ENCODE assay signal across 1 cellular context in the genomic region with DNA sequence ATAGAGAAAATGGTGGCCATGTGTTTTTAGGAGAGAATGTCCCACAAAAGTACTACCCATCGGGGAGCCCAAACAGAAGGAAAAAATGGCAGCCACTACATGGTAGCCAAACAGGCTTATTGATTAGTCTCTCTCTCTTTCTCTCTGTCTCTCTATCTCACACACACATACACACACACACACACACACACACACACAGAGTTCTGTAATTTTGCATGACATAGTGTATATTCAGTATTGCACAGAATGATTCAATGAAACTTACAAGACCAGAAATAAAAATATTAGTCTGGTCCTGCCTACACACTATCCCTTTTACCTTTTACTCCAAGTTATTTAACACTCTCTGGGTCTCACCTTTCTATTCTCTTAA.
TF ChIP-seq lines count a peak whose summit lies in the region.

No MANE protein-coding gene starts in this region.

TF ChIP-seq in GM23338, 12 proteins besides CTCF, POLR2A, EP300 and RAD21:
- TF ChIP-seq NANOG (IDR thresholded peaks at IDR 0.05; ENCODE audit: borderline replicate concordance) (no peak), JUNB (IDR thresholded peaks at IDR 0.05; ENCODE audit: unreplicated experiment) (no peak), ZNF331 (CRISPR knock-in tag; IDR thresholded peaks at IDR 0.05; ENCODE audit: low read depth) (no peak), EZH2phosphoT487 (IDR thresholded peaks at IDR 0.05; ENCODE audit: unreplicated experiment) (no peak), POLR2AphosphoS5 (IDR thresholded peaks at IDR 0.05; ENCODE audit: low read depth) (no peak), CREB1 (CRISPR knock-in tag; IDR thresholded peaks at IDR 0.05; ENCODE audit: low read depth) (no peak), STAT1 (IDR thresholded peaks at IDR 0.05; ENCODE audit: unreplicated experiment) (no peak), EZH2 (IDR thresholded peaks at IDR 0.05; ENCODE audit: low read depth, unreplicated experiment) (no peak), ZNF114 (CRISPR knock-in tag; IDR thresholded peaks at IDR 0.05) (no peak)
- TF ChIP-seq, protein P1, sequence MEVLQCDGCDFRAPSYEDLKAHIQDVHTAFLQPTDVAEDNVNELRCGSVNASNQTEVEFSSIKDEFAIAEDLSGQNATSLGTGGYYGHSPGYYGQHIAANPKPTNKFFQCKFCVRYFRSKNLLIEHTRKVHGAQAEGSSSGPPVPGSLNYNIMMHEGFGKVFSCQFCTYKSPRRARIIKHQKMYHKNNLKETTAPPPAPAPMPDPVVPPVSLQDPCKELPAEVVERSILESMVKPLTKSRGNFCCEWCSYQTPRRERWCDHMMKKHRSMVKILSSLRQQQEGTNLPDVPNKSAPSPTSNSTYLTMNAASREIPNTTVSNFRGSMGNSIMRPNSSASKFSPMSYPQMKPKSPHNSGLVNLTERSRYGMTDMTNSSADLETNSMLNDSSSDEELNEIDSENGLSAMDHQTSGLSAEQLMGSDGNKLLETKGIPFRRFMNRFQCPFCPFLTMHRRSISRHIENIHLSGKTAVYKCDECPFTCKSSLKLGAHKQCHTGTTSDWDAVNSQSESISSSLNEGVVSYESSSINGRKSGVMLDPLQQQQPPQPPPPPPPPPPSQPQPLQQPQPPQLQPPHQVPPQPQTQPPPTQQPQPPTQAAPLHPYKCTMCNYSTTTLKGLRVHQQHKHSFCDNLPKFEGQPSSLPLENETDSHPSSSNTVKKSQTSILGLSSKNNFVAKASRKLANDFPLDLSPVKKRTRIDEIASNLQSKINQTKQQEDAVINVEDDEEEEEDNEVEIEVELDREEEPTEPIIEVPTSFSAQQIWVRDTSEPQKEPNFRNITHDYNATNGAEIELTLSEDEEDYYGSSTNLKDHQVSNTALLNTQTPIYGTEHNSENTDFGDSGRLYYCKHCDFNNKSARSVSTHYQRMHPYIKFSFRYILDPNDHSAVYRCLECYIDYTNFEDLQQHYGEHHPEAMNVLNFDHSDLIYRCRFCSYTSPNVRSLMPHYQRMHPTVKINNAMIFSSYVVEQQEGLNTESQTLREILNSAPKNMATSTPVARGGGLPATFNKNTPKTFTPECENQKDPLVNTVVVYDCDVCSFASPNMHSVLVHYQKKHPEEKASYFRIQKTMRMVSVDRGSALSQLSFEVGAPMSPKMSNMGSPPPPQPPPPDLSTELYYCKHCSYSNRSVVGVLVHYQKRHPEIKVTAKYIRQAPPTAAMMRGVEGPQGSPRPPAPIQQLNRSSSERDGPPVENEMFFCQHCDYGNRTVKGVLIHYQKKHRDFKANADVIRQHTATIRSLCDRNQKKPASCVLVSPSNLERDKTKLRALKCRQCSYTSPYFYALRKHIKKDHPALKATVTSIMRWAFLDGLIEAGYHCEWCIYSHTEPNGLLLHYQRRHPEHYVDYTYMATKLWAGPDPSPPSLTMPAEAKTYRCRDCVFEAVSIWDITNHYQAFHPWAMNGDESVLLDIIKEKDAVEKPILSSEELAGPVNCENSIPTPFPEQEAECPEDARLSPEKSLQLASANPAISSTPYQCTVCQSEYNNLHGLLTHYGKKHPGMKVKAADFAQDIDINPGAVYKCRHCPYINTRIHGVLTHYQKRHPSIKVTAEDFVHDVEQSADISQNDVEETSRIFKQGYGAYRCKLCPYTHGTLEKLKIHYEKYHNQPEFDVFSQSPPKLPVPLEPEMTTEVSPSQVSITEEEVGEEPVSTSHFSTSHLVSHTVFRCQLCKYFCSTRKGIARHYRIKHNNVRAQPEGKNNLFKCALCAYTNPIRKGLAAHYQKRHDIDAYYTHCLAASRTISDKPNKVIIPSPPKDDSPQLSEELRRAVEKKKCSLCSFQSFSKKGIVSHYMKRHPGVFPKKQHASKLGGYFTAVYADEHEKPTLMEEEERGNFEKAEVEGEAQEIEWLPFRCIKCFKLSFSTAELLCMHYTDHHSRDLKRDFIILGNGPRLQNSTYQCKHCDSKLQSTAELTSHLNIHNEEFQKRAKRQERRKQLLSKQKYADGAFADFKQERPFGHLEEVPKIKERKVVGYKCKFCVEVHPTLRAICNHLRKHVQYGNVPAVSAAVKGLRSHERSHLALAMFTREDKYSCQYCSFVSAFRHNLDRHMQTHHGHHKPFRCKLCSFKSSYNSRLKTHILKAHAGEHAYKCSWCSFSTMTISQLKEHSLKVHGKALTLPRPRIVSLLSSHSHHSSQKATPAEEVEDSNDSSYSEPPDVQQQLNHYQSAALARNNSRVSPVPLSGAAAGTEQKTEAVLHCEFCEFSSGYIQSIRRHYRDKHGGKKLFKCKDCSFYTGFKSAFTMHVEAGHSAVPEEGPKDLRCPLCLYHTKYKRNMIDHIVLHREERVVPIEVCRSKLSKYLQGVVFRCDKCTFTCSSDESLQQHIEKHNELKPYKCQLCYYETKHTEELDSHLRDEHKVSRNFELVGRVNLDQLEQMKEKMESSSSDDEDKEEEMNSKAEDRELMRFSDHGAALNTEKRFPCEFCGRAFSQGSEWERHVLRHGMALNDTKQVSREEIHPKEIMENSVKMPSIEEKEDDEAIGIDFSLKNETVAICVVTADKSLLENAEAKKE (CRISPR knock-in tag; IDR thresholded peaks at IDR 0.05): no peak
- TF ChIP-seq, protein P2, sequence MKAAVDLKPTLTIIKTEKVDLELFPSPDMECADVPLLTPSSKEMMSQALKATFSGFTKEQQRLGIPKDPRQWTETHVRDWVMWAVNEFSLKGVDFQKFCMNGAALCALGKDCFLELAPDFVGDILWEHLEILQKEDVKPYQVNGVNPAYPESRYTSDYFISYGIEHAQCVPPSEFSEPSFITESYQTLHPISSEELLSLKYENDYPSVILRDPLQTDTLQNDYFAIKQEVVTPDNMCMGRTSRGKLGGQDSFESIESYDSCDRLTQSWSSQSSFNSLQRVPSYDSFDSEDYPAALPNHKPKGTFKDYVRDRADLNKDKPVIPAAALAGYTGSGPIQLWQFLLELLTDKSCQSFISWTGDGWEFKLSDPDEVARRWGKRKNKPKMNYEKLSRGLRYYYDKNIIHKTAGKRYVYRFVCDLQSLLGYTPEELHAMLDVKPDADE (IDR thresholded peaks at IDR 0.05): no peak
- TF ChIP-seq, protein P3, sequence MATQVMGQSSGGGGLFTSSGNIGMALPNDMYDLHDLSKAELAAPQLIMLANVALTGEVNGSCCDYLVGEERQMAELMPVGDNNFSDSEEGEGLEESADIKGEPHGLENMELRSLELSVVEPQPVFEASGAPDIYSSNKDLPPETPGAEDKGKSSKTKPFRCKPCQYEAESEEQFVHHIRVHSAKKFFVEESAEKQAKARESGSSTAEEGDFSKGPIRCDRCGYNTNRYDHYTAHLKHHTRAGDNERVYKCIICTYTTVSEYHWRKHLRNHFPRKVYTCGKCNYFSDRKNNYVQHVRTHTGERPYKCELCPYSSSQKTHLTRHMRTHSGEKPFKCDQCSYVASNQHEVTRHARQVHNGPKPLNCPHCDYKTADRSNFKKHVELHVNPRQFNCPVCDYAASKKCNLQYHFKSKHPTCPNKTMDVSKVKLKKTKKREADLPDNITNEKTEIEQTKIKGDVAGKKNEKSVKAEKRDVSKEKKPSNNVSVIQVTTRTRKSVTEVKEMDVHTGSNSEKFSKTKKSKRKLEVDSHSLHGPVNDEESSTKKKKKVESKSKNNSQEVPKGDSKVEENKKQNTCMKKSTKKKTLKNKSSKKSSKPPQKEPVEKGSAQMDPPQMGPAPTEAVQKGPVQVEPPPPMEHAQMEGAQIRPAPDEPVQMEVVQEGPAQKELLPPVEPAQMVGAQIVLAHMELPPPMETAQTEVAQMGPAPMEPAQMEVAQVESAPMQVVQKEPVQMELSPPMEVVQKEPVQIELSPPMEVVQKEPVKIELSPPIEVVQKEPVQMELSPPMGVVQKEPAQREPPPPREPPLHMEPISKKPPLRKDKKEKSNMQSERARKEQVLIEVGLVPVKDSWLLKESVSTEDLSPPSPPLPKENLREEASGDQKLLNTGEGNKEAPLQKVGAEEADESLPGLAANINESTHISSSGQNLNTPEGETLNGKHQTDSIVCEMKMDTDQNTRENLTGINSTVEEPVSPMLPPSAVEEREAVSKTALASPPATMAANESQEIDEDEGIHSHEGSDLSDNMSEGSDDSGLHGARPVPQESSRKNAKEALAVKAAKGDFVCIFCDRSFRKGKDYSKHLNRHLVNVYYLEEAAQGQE (IDR thresholded peaks at IDR 0.05; ENCODE audit: unreplicated experiment): no peak
